ENCODE assay signal across 8 cellular contexts in genomic region chr6:106512048-106512957, GRCh38.
A peak's percentile ranks its signal among the peaks of the same experiment; 100 is the strongest.
DNase-seq lines count a peak whose midpoint lies in the region; ATAC-seq and TF ChIP-seq lines count a peak whose summit lies in the region.

No MANE protein-coding gene starts in this region.

- H3K9ac ChIP-seq in ES-I3 (ENCODE audit: low read depth, low read length): peak overlapping the region; percentile 73; the same call in 1 of the 2 replicates

- H3K36me3 ChIP-seq in ES-I3 (ENCODE audit: insufficient read depth, low read length): no peaks in the 10 kb centered on the region

- no peaks in the 10 kb centered on the region for H3K9me3 ChIP-seq in ES-I3 (ENCODE audit: control insufficient read depth, insufficient read depth, low read length)

- H3K4me3 Mint-ChIP-seq in central memory CD8-positive, alpha-beta T cell: peak overlapping the region; percentile 91

- peak; percentile 57 for ATAC-seq in GM21717 (IDR thresholded peaks at IDR 0.05; ENCODE audit: unreplicated experiment)
- peak; percentile 75 for ATAC-seq in central memory CD8-positive, alpha-beta T cell (replicated peaks; ENCODE audit: extremely low read depth, poor library complexity, severe bottlenecking)
- ATAC-seq in left lobe of liver: peak; percentile 89

- no peaks in the 10 kb centered on the region for H3K27me3 Mint-ChIP-seq in central memory CD8-positive, alpha-beta T cell

- H3K27ac ChIP-seq in VCaP: peak overlapping the region; percentile 100

- H3K9me3 Mint-ChIP-seq in central memory CD8-positive, alpha-beta T cell: no peaks in the 10 kb centered on the region

- peaks cover 7% of the 10 kb centered on the region for H3K36me3 Mint-ChIP-seq in central memory CD8-positive, alpha-beta T cell (ENCODE audit: insufficient read depth)

- H3K4me1 Mint-ChIP-seq in central memory CD8-positive, alpha-beta T cell: peaks cover 52% of the 10 kb centered on the region

- TF ChIP-seq CTCF in VCaP (conservative IDR thresholded peaks at IDR 0.05): 0 out of 2 replicates have a peak, but pooled peaks have one; percentile 15

- peak overlapping the region; percentile 88 for H3K27ac Mint-ChIP-seq in central memory CD8-positive, alpha-beta T cell (ENCODE audit: low read depth)

- H3K4me1 ChIP-seq in ES-I3 (ENCODE audit: insufficient read depth, low read length): peaks cover 11% of the 10 kb centered on the region

- peak; percentile 62 for DNase-seq in KG1 (lab: John Stamatoyannopoulos, UW)
- DNase-seq in central memory CD8-positive, alpha-beta T cell (ENCODE audit: low spot score in 2 of 2): peak; percentile 67 to 74
- DNase-seq in left lobe of liver (ENCODE audit: low spot score): peak; percentile 92
- DNase-seq in stimulated activated CD4-positive, alpha-beta T cell treated with anti-CD3 and anti-CD28 coated beads, Interleukin-4, amount 100 ng/mL, for 4 hours: peak; percentile 64 to 71
- DNase-seq in amniotic stem cell (lab: John Stamatoyannopoulos, UW): no peak
